ENCODE assay signal across 11 cellular contexts in the genomic region with DNA sequence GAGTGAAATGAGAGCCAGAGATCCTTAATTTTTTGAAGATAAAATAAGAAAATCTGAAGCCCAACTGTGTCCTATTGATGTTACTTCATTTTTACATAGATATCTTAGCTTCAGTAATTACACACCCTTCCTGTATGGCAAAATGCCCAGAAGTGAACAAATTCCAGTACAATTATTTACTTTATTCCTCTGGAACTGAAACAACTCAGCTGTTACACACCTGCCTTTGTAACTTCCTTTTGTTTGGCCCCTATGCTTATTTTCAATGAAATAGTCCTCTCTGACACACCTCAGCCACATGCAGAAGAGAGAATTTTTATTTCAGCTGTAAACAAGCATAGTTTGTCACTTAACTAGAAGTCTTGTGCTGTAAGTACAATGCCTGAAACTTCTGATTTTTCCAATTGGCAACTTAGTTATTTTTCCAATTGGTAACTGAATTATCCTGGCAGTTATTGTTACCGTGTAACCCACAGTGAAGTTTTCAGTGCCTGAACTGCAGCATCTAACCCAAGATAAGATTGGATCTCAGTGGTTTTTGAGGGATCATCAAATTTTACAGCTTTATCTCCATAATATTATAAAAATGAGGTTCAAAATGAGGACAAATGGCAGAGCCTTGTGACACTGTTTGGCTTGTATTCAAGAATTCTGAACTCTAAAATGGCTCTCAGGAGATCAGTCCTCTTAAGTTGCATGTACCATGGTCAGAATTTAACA.
DNase-seq lines count a peak whose midpoint lies in the region; ATAC-seq, FAIRE-seq and TF ChIP-seq lines count a peak whose summit lies in the region.
"Had no signal": no experiment of that assay in that cellular context is flagged by ENCODE, and none has a peak within 500 bp of the region (broad histone marks: within the 10 kb centered on the region; RNA-seq: fewer than 3 reads in every experiment).

No MANE protein-coding gene starts in this region.

- ATAC-seq in GM21619 (IDR thresholded peaks at IDR 0.05; ENCODE audit: unreplicated experiment) (no peak), HG02885 (IDR thresholded peaks at IDR 0.05; ENCODE audit: poor library complexity, unreplicated experiment) (no peak), GM19324 (IDR thresholded peaks at IDR 0.05; ENCODE audit: low FRiP score, unreplicated experiment) (no peak)

- H3K4me1 Mint-ChIP-seq in astrocyte (ENCODE audit: low read depth, unreplicated experiment), result peaks cover 7% of the 10 kb centered on the region

- H3K4me3 ChIP-seq in astrocyte (ENCODE audit: insufficient read depth, low read depth, low read length), result no peak overlapping the region
- H3K4me3 ChIP-seq: lower lobe of right lung, tibial nerve had no signal

- no peaks in the 10 kb centered on the region for H4K20me1 ChIP-seq in astrocyte (ENCODE audit: insufficient read depth, low read length)

- no peak overlapping the region for H3K27ac Mint-ChIP-seq in astrocyte (ENCODE audit: unreplicated experiment)

- DNase-seq in AG08395 (ENCODE audit: low spot score), result peak; percentile 20
- peak; percentile 40 for DNase-seq in NCI-H1048 (lab: John Stamatoyannopoulos, UW)
- peak; percentile 82 for DNase-seq in astrocyte (ENCODE audit: low read depth)
- peak; percentile 84 for DNase-seq in kidney tubule cell (ENCODE audit: low spot score)
- DNase-seq in stimulated activated CD4-positive, alpha-beta T cell treated with anti-CD3 and anti-CD28 coated beads, Interleukin-1b, Interleukin-23, amount 100 ng/mL, for 48 hours, result no peak
- DNase-seq: activated CD4-positive, alpha-beta T cell treated with anti-CD3 and anti-CD28 coated beads for 48 hours; lower lobe of right lung had no signal

- no peaks in the 10 kb centered on the region for H3K27me3 Mint-ChIP-seq in astrocyte (ENCODE audit: low read depth, unreplicated experiment)

- H3K4me3 Mint-ChIP-seq in astrocyte (ENCODE audit: unreplicated experiment), result no peak overlapping the region

- TF ChIP-seq CTCF in astrocyte (IDR thresholded peaks at IDR 0.05; ENCODE audit: insufficient read depth, low read depth, low read length), result no peak

- no peak overlapping the region for H3K27ac ChIP-seq in astrocyte (ENCODE audit: low read depth, low read length)

- peak; percentile 56 for FAIRE-seq in astrocyte (lab: Jason Lieb, UNC)

- no peak overlapping the region for H2AFZ ChIP-seq in astrocyte (ENCODE audit: low read depth, low read length)

- peaks cover 2% of the 10 kb centered on the region for H3K36me3 Mint-ChIP-seq in astrocyte (ENCODE audit: low read depth, unreplicated experiment)

- H3K9ac ChIP-seq in astrocyte (ENCODE audit: low read length), result no peak overlapping the region

- H3K36me3 ChIP-seq in astrocyte (ENCODE audit: insufficient read depth, low read length), result no peaks in the 10 kb centered on the region
- H3K36me3 ChIP-seq: lower lobe of right lung had no signal

- H3K27me3 ChIP-seq in astrocyte (ENCODE audit: insufficient read depth, low read length), result no peaks in the 10 kb centered on the region
- H3K27me3 ChIP-seq: tibial nerve had no signal

- peak overlapping the region; percentile 27 for H3K4me2 ChIP-seq in astrocyte (ENCODE audit: low read length)

- no peaks in the 10 kb centered on the region for H3K9me3 Mint-ChIP-seq in astrocyte (ENCODE audit: unreplicated experiment)

- H3K9me3 ChIP-seq in astrocyte (ENCODE audit: insufficient read depth, low read depth, low read length), result no peaks in the 10 kb centered on the region
- H3K9me3 ChIP-seq: lower lobe of right lung, tibial nerve had no signal

- no peaks in the 10 kb centered on the region for H3K79me2 ChIP-seq in astrocyte (ENCODE audit: insufficient read depth, low read length)

- H3K4me1 ChIP-seq in astrocyte (ENCODE audit: insufficient read depth, low read length), result peaks cover 4% of the 10 kb centered on the region
